12 cellular contexts compared by ENCODE assay signal in genomic region chr9:83027153-83027867, GRCh38. TPM values are rescaled to one million over a fixed set of nuclear protein-coding genes. Genes with fewer than 3 reads are reported as not detected.
A peak's percentile ranks its signal among the peaks of the same experiment; 100 is the strongest.
DNase-seq lines count a peak whose midpoint lies in the region; FAIRE-seq and TF ChIP-seq lines count a peak whose summit lies in the region.
"Had no signal": no experiment of that assay in that cellular context is flagged by ENCODE, and none has a peak within 500 bp of the region (broad histone marks: within the 10 kb centered on the region; RNA-seq: fewer than 3 reads in every experiment).

No MANE protein-coding gene starts in this region.

- peak overlapping the region; percentile 56 for H2AFZ ChIP-seq in keratinocyte (ENCODE audit: control insufficient read depth, low read length)

- TF ChIP-seq POLR2A in GM12892 (IDR thresholded peaks at IDR 0.05; ENCODE audit: low read depth, low read length), result no peak

- dilution Hi-C loops in keratinocyte (cut with MboI; ENCODE audit: extremely low pct_ligation_motif_present, low sequenced_read_pairs), result no loop called here

- H3K27me3 ChIP-seq in keratinocyte (ENCODE audit: control insufficient read depth, extremely low read depth, insufficient read depth, low read length), result no peaks in the 10 kb centered on the region

- H3K27ac ChIP-seq in keratinocyte (ENCODE audit: control insufficient read depth, insufficient read depth, low read length), result peak overlapping the region; percentile 85

- H3K4me3 ChIP-seq in keratinocyte (ENCODE audit: control insufficient read depth in 2 of 3, extremely low read depth in 1 of 3, insufficient read depth in 2 of 3, low read depth in 1 of 3, low read length in 3 of 3), result no peak overlapping the region

- peak overlapping the region; percentile 31 for H3K9ac ChIP-seq in keratinocyte (ENCODE audit: control insufficient read depth, extremely low read depth, insufficient read depth, low read length)

- no peaks in the 10 kb centered on the region for H3K9me3 ChIP-seq in keratinocyte (ENCODE audit: control insufficient read depth, low read depth, low read length)

- peaks cover 31% of the 10 kb centered on the region for H3K4me1 ChIP-seq in keratinocyte (ENCODE audit: control insufficient read depth, extremely low read depth, insufficient read depth, low read length)

- peak overlapping the region; percentile 46 for H3K4me2 ChIP-seq in keratinocyte (ENCODE audit: control insufficient read depth, extremely low read depth, insufficient read depth, low read depth, low read length)

- peak; percentile 94 for FAIRE-seq in keratinocyte (lab: Jason Lieb, UNC)
- no peak for FAIRE-seq in GM12892 (lab: Jason Lieb, UNC)

- H3K9me1 ChIP-seq in keratinocyte (ENCODE audit: control insufficient read depth, extremely low read depth, insufficient read depth, low read length), result no peaks in the 10 kb centered on the region

- H3K36me3 ChIP-seq in keratinocyte (ENCODE audit: control insufficient read depth in 2 of 2, extremely low read depth in 1 of 2, insufficient read depth in 2 of 2, low read length in 2 of 2), result no peaks in the 10 kb centered on the region

- H4K20me1 ChIP-seq in keratinocyte (ENCODE audit: control insufficient read depth, extremely low read depth, insufficient read depth, low read length), result no peaks in the 10 kb centered on the region

- H3K79me2 ChIP-seq in keratinocyte (ENCODE audit: control insufficient read depth, insufficient read depth, low read length), result no peaks in the 10 kb centered on the region

- DNase-seq in AG20443 (ENCODE audit: low spot score) (peak; percentile 72), LHCN-M2 (ENCODE audit: low read depth) (peak; percentile 65), amniotic stem cell (lab: John Stamatoyannopoulos, UW) (peak; percentile 43), keratinocyte (ENCODE audit: low read depth, low spot score) (peak; percentile 77), GM12892 (ENCODE audit: insufficient read length) (no peak), NK-92 (lab: John Stamatoyannopoulos, UW; ENCODE audit: unreplicated experiment) (no peak), NOMO-1 (lab: John Stamatoyannopoulos, UW; ENCODE audit: unreplicated experiment in 2 of 2) (no peak), KG1 (lab: John Stamatoyannopoulos, UW) (no peak)
- DNase-seq: activated T-cell treated with anti-CD3 and anti-CD28 coated beads, Interleukin-2, amount 50 U/mL, for 24 hours; hippocampal formation; MV-4-11; retina had no signal

- no peak for TF ChIP-seq CTCF in keratinocyte (optimal IDR thresholded peaks at IDR 0.05 in 1 of 3, IDR thresholded peaks at IDR 0.05 in 1 of 3, conservative IDR thresholded peaks at IDR 0.05 in 1 of 3; ENCODE audit: extremely low read depth in 1 of 3, insufficient read depth in 2 of 3, low read length in 3 of 3)

RNA-seq across cellular contexts. Expression of gene RASEF, which starts 35.6 kb away (rescaled TPM):
- total RNA-seq in LHCN-M2 (2014; rRNA removed), result not detected in 2 replicates
- not detected for polyA plus RNA-seq in LHCN-M2 (2012)
- polyA plus RNA-seq in keratinocyte, result 0.08 to 0.52 TPM (median 0.28 TPM) in 3 replicates
- 1.4 TPM for polyA plus RNA-seq in keratinocyte (2011; ENCODE audit: low read depth)
- 0.14 and 0.33 TPM in 2 replicates for polyA plus RNA-seq in keratinocyte (2011; cell fraction: cytosol; rRNA removed)
- 0.33 and 0.75 TPM in 2 replicates for polyA plus RNA-seq in keratinocyte (2011; cell fraction: nucleus; rRNA removed)
- 0.07 and 2.0 TPM in 2 replicates for polyA plus RNA-seq in keratinocyte (2012; ENCODE audit: low replicate concordance)
- polyA minus RNA-seq in keratinocyte, result 0.54 to 0.92 TPM in 2 of 3 replicates, not detected in the other
- not detected for polyA minus RNA-seq in keratinocyte (2011; cell fraction: cytosol; rRNA and poly(A)+ RNA removed)
- polyA minus RNA-seq in keratinocyte (2011; cell fraction: nucleus; rRNA and poly(A)+ RNA removed), result 0.74 and 0.93 TPM in 2 replicates
- polyA plus RNA-seq in GM12892 (2012; ENCODE audit: missing spikeins), result not detected

Comparison
In these comparisons a context has a peak if more than half of its experiments do, and no peak if none do; other contexts are left out.
1. DNase-seq: peak in AG20443 (single experiment), LHCN-M2 (single experiment), amniotic stem cell (single experiment) and keratinocyte (single experiment); none in GM12892 (single experiment), NK-92 (single experiment), NOMO-1 (0 of 2) and KG1 (single experiment).